In genomic region chr1:207883660-207884245, GRCh38 we compare ENCODE assay signal across 12 cellular contexts. TPM values are rescaled to one million over a fixed set of nuclear protein-coding genes. Genes with fewer than 3 reads are reported as not detected.
DNase-seq lines count a peak whose midpoint lies in the region; ATAC-seq, FAIRE-seq and TF ChIP-seq lines count a peak whose summit lies in the region.
"Had no signal": no experiment of that assay in that cellular context is flagged by ENCODE, and none has a peak within 500 bp of the region (broad histone marks: within the 10 kb centered on the region; RNA-seq: fewer than 3 reads in every experiment).

No MANE protein-coding gene starts in this region.

- no peak for DNase-seq in activated T-cell treated with anti-CD3 and anti-CD28 coated beads, Interleukin-2, amount 50 U/mL, for 4 hours
- no peak for DNase-seq in activated T-cell treated with anti-CD3 and anti-CD28 coated beads, Interleukin-2, amount 50 U/mL, for 1 hour
- no peak for DNase-seq in K562 (ENCODE audit: extremely low read depth in 1 of 4, low spot score in 3 of 4)
- DNase-seq in stomach = peak; percentile 4
- DNase-seq in trophoblast cell = no peak
- DNase-seq in type B pancreatic cell (ENCODE audit: extremely low spot score, unreplicated experiment) = no peak
- DNase-seq: AML-193, NCI-H1048, SIG-M5 had no signal

- peak overlapping the region; percentile 30; the same call in 1 of the 2 replicates for H3K9ac ChIP-seq in KMS-11
- H3K9ac ChIP-seq in K562 (ENCODE audit: insufficient read depth in 1 of 2, low read depth in 2 of 2, low read length in 2 of 2) = no peak overlapping the region; a peak in 1 of 4 replicates
- no peak overlapping the region for H3K9ac ChIP-seq in trophoblast cell (ENCODE audit: low read length)

- in situ Hi-C loops in K562 (cut with MboI) = no loop called here

- H3K9me3 ChIP-seq in K562 (replicated peaks; ENCODE audit: control insufficient read depth, insufficient read depth, low read depth, low read length) (no peaks in the 10 kb centered on the region), stomach (no peaks in the 10 kb centered on the region), trophoblast cell (ENCODE audit: insufficient read depth, low read depth, low read length) (no peaks in the 10 kb centered on the region)
- H3K9me3 ChIP-seq: suprapubic skin had no signal

- H2BK12ac ChIP-seq in trophoblast cell (ENCODE audit: low read length) = no peak overlapping the region

- no peaks in the 10 kb centered on the region for H3K79me1 ChIP-seq in trophoblast cell (ENCODE audit: low read length)

- peak overlapping the region; percentile 82 for H2AFZ ChIP-seq in KMS-11 (ENCODE audit: low read depth)
- H2AFZ ChIP-seq in K562 (ENCODE audit: low read depth, low read length) = peak overlapping the region; percentile 79
- no peak overlapping the region for H2AFZ ChIP-seq in trophoblast cell (ENCODE audit: insufficient read depth, low read length, poor library complexity)

- no peak overlapping the region for H2BK120ac ChIP-seq in trophoblast cell (ENCODE audit: insufficient read depth, low read length, poor library complexity)

- ATAC-seq in activated T-cell treated with anti-CD3 and anti-CD28 coated beads, Interleukin-2, amount 50 U/mL, for 4 hours = peak in 1 of 2 donors; percentile 6
- no peak for ATAC-seq in K562
- ATAC-seq in GM18505 (IDR thresholded peaks at IDR 0.05; ENCODE audit: unreplicated experiment) = no peak

- H3K27ac Mint-ChIP-seq in type B pancreatic cell = no peak overlapping the region

- BruUV-seq in K562 (replicated peaks; lab: Mats Ljungman, UMichigan) = no TSS peak

- H4K12ac ChIP-seq in trophoblast cell (ENCODE audit: low read depth, low read length) = no peak overlapping the region

- peak overlapping the region; percentile 84 for H3K4me3 Mint-ChIP-seq in activated T-cell treated with anti-CD3 and anti-CD28 coated beads, Interleukin-2, amount 50 U/mL, for 4 hours
- H3K4me3 Mint-ChIP-seq in type B pancreatic cell = no peak overlapping the region

- POLR2A ChIA-PET in K562 (lab: Yijun Ruan, JAX) = interaction anchor here (1.0 to 1.9 kb wide), 4 partner anchors 10 to 114 kb away, joined by 3 to 7 read pairs (median 6); no protein-coding TSS in a partner anchor

- no peak overlapping the region for H3K18ac ChIP-seq in trophoblast cell (ENCODE audit: low read length)

- TF ChIP-seq POLR2A in K562 (conservative IDR thresholded peaks at IDR 0.05) (no peak), stomach (IDR thresholded peaks at IDR 0.05) (no peak), GM18505 (IDR thresholded peaks at IDR 0.05; ENCODE audit: borderline replicate concordance, extremely low read depth, insufficient read depth, insufficient read length) (no peak)

- no peaks in the 10 kb centered on the region for H3K9me3 Mint-ChIP-seq in activated T-cell treated with anti-CD3 and anti-CD28 coated beads, Interleukin-2, amount 50 U/mL, for 4 hours
- H3K9me3 Mint-ChIP-seq in type B pancreatic cell = no peaks in the 10 kb centered on the region

- H4K20me1 ChIP-seq in KMS-11 (ENCODE audit: insufficient read depth) = no peaks in the 10 kb centered on the region
- H4K20me1 ChIP-seq in K562 (replicated peaks; ENCODE audit: control insufficient read depth, insufficient read depth, low read length) = no peaks in the 10 kb centered on the region

- no peak for FAIRE-seq in K562 (lab: Jason Lieb, UNC)

- H3K4me2 ChIP-seq in KMS-11 (peak overlapping the region; percentile 67), K562 (ENCODE audit: insufficient read depth, low read length) (no peak overlapping the region), trophoblast cell (ENCODE audit: low read length) (no peak overlapping the region)

- peaks cover 41% of the 10 kb centered on the region for H3K4me1 Mint-ChIP-seq in activated T-cell treated with anti-CD3 and anti-CD28 coated beads, Interleukin-2, amount 50 U/mL, for 4 hours (ENCODE audit: low read depth)
- peaks cover 9% of the 10 kb centered on the region for H3K4me1 Mint-ChIP-seq in type B pancreatic cell (ENCODE audit: unreplicated experiment)

- H3K27me3 Mint-ChIP-seq in activated T-cell treated with anti-CD3 and anti-CD28 coated beads, Interleukin-2, amount 50 U/mL, for 4 hours (ENCODE audit: low read depth) = peaks cover 5% of the 10 kb centered on the region
- peaks cover 54% of the 10 kb centered on the region for H3K27me3 Mint-ChIP-seq in type B pancreatic cell

- H3K27ac ChIP-seq in KMS-11 (peak overlapping the region; percentile 53), K562 (ENCODE audit: extremely low read depth, low read depth, low read length) (no peak overlapping the region), stomach (peak overlapping the region; percentile 50 to 81 (median 74)), trophoblast cell (ENCODE audit: low read depth, low read length) (no peak overlapping the region)
- H3K27ac ChIP-seq: suprapubic skin had no signal

- no peak for TF ChIP-seq RAD21 in K562 (CRISPR knock-in tag; conservative IDR thresholded peaks at IDR 0.05 in 1 of 2, IDR thresholded peaks at IDR 0.05 in 1 of 2)

- intact Hi-C loops in K562 (cut with micrococcal nuclease) = loop anchor here (2.0 kb wide), 1 partner anchor 113 kb away; no protein-coding TSS in a partner anchor
- intact Hi-C loops in stomach (cut with DNase I; ENCODE audit: low total_unique reads) = no loop called here

- H3K79me2 ChIP-seq in KMS-11 (ENCODE audit: insufficient read depth, low read depth) = no peaks in the 10 kb centered on the region
- H3K79me2 ChIP-seq in K562 (ENCODE audit: control insufficient read depth, insufficient read depth, low read length) = no peaks in the 10 kb centered on the region
- H3K79me2 ChIP-seq in trophoblast cell (ENCODE audit: control insufficient read depth, insufficient read depth, low read length, poor library complexity) = no peaks in the 10 kb centered on the region

- peaks cover 49% of the 10 kb centered on the region for H3K4me1 ChIP-seq in KMS-11 (ENCODE audit: low read depth, poor library complexity, severe bottlenecking)
- peaks cover 21 to 36% of the 10 kb centered on the region in 2 experiments; a peak in 4 of 5 replicates for H3K4me1 ChIP-seq in K562 (replicated peaks in 1 of 2; ENCODE audit: control insufficient read depth in 2 of 2, insufficient read depth in 2 of 2, low read length in 2 of 2)
- peaks cover 18 to 53% (median 37%) of the 10 kb centered on the region in 4 donors for H3K4me1 ChIP-seq in stomach
- no peaks in the 10 kb centered on the region for H3K4me1 ChIP-seq in trophoblast cell (ENCODE audit: control insufficient read depth in 1 of 2, insufficient read depth in 2 of 2, low read length in 2 of 2)

- no peak overlapping the region for H4K91ac ChIP-seq in trophoblast cell (ENCODE audit: low read depth, low read length)

- H2BK5ac ChIP-seq in trophoblast cell (ENCODE audit: low read depth, low read length, poor library complexity) = no peak overlapping the region

- no peaks in the 10 kb centered on the region for H3K36me3 Mint-ChIP-seq in activated T-cell treated with anti-CD3 and anti-CD28 coated beads, Interleukin-2, amount 50 U/mL, for 4 hours (ENCODE audit: insufficient read depth)
- no peaks in the 10 kb centered on the region for H3K36me3 Mint-ChIP-seq in type B pancreatic cell

- no peaks in the 10 kb centered on the region for H3K27me3 ChIP-seq in KMS-11 (ENCODE audit: insufficient read depth, low read depth)
- H3K27me3 ChIP-seq in K562 (ENCODE audit: control insufficient read depth in 2 of 2, insufficient read depth in 2 of 2, low read length in 2 of 2) = no peaks in the 10 kb centered on the region
- no peaks in the 10 kb centered on the region for H3K27me3 ChIP-seq in stomach
- no peaks in the 10 kb centered on the region for H3K27me3 ChIP-seq in trophoblast cell (ENCODE audit: insufficient read depth, low read length)
- H3K27me3 ChIP-seq: suprapubic skin had no signal

- H3K4ac ChIP-seq in trophoblast cell (ENCODE audit: low read depth, low read length) = no peak overlapping the region

- H2AK5ac ChIP-seq in trophoblast cell (ENCODE audit: low read length) = no peak overlapping the region

- H3K9me1 ChIP-seq in K562 (ENCODE audit: control insufficient read depth, insufficient read depth, low read length) = no peaks in the 10 kb centered on the region

- TF ChIP-seq CTCF in KMS-11 (conservative IDR thresholded peaks at IDR 0.05; ENCODE audit: low read depth, low read length) (no peak), K562 (IDR thresholded peaks at IDR 0.05 in 2 of 3, conservative IDR thresholded peaks at IDR 0.05 in 1 of 3; ENCODE audit: insufficient read depth in 2 of 3, low read depth in 1 of 3, low read length in 3 of 3) (no peak), stomach (IDR thresholded peaks at IDR 0.05) (no peak), type B pancreatic cell (conservative IDR thresholded peaks at IDR 0.05) (no peak)

- no peak overlapping the region for H3K14ac ChIP-seq in trophoblast cell (ENCODE audit: low read length)

- CTCF ChIA-PET in K562 (lab: Yijun Ruan, JAX; ENCODE audit: low intra/inter-chr PET ratio) = interaction anchor here (1.0 to 3.5 kb wide), 2 partner anchors 80 to 161 kb away, joined by 3 to 42 read pairs; no protein-coding TSS in a partner anchor

- H3K36me3 ChIP-seq in KMS-11 (ENCODE audit: insufficient read depth) (no peaks in the 10 kb centered on the region), K562 (ENCODE audit: control insufficient read depth, insufficient read depth, low read length) (no peaks in the 10 kb centered on the region), stomach (no peaks in the 10 kb centered on the region), trophoblast cell (ENCODE audit: control insufficient read depth in 1 of 2, insufficient read depth in 2 of 2, low read length in 2 of 2) (no peaks in the 10 kb centered on the region)

- TF ChIP-seq EP300 in K562 (IDR thresholded peaks at IDR 0.05; ENCODE audit: low read length) (no peak), stomach (IDR thresholded peaks at IDR 0.05) (no peak)

- no peak overlapping the region for H3K23ac ChIP-seq in trophoblast cell (ENCODE audit: low read length)

- 83% methylated on average over 2 of the region's 2 CpGs for WGBS in K562 (ENCODE audit: insufficient coverage, low coverage, missing lambda C conversion rate)
- 28 to 61% (median 46%) methylated on average over 2 of the region's 2 CpGs for WGBS in stomach, 5 donors
- WGBS in trophoblast cell (ENCODE audit: extremely low coverage, insufficient coverage, insufficient read length) = no CpG with 5 or more reads among the region's 2 CpGs

- no peak overlapping the region for H4K8ac ChIP-seq in trophoblast cell (ENCODE audit: low read depth, low read length)

- H3K4me3 ChIP-seq in KMS-11 (IDR thresholded peaks at IDR 0.05; ENCODE audit: insufficient read depth, low read depth, low read length) (peak overlapping the region; percentile 97), K562 (no peak overlapping the region), stomach (peak overlapping the region in 2 of 4 donors; percentile 9 to 27), trophoblast cell (ENCODE audit: low read depth, low read length) (no peak overlapping the region)
- H3K4me3 ChIP-seq: suprapubic skin had no signal

RNA-seq across cellular contexts. Expression of gene CD34, which starts 27.2 kb away (rescaled TPM):
- total RNA-seq in activated T-cell treated with anti-CD3 and anti-CD28 coated beads, Interleukin-2, amount 50 U/mL, for 4 hours = under 1 TPM; 0.05 to 0.20 (median 0.08) TPM
- not detected in 2 replicates for total RNA-seq in K562 (2011; cell fraction: chromatin; rRNA removed; ENCODE audit: low replicate concordance)
- not detected in 2 replicates for total RNA-seq in K562 (2011; cell fraction: nucleolus; rRNA removed)
- total RNA-seq in K562 (2011; cell fraction: nucleoplasm; rRNA removed) = not detected in 2 replicates
- total RNA-seq in K562 (2014; rRNA removed) (not detected in 2 replicates), K562 (2014; rRNA removed; fragmentation: Illumina TruSeq; extraction: Trizol) (not detected in 2 replicates), K562 (2015; rRNA removed; fragmentation: Illumina TruSeq; extraction: Trizol) (not detected in 2 replicates), K562 (2021) (0.13 TPM in 1 of 2 replicates, not detected in the other), stomach (10 to 100 TPM in 4 of 5 donors, 1 to 10 TPM in 1; 9.4 to 31.2 (median 14.0) TPM), type B pancreatic cell (ENCODE audit: low replicate concordance) (0.34 TPM in 1 of 2 replicates, not detected in the other)
- polyA plus RNA-seq in K562 (2011; rRNA removed) (0.03 TPM in 1 of 2 replicates, not detected in the other), K562 (2014; fragmentation: Illumina TruSeq; extraction: Trizol) (not detected in 2 replicates), K562 (2014; fragmentation: Nextera tagmentation; extraction: Ambion mirVana) (not detected), K562 (2014; rRNA removed) (not detected in 2 replicates), stomach (1 to 10 TPM; 3.2 to 9.2 (median 6.9) TPM)
- polyA plus RNA-seq in K562 (2011; cell fraction: cytosol; rRNA removed) = not detected in 2 replicates
- not detected in 2 replicates for polyA plus RNA-seq in K562 (2011; cell fraction: nucleus; rRNA removed)
- polyA plus RNA-seq in K562 (2012) = not detected in 2 replicates
- polyA minus RNA-seq in K562 (2011; rRNA and poly(A)+ RNA removed) = 0.06 TPM in 1 of 2 replicates, not detected in the other
- polyA minus RNA-seq in K562 (2011; cell fraction: cytosol; rRNA and poly(A)+ RNA removed) = not detected in 2 replicates
- polyA minus RNA-seq in K562 (2011; cell fraction: nucleus; rRNA and poly(A)+ RNA removed) = not detected in 2 replicates
- 0.03 TPM in 2 replicates for polyA plus RNA-seq in trophoblast cell (2013)

Comparison
In these comparisons a context has a peak if more than half of its experiments do, and no peak if none do; other contexts are left out.
1. H3K27ac ChIP-seq: peak in KMS-11 (single experiment) and stomach (5 of 5); none in K562 (single experiment) and trophoblast cell (single experiment).